Comparison of ENCODE assay signal across 21 cellular contexts in genomic region chr1:9846611-9847171, GRCh38. TPM values are rescaled to one million over a fixed set of nuclear protein-coding genes. Genes with fewer than 3 reads are reported as not detected.
DNase-seq lines count a peak whose midpoint lies in the region; ATAC-seq lines count a peak whose summit lies in the region.
"Had no signal": no experiment of that assay in that cellular context is flagged by ENCODE, and none has a peak within 500 bp of the region (broad histone marks: within the 10 kb centered on the region; RNA-seq: fewer than 3 reads in every experiment).

No MANE protein-coding gene starts in this region.

- peak overlapping the region; percentile 79 for H3K27ac ChIP-seq in cingulate gyrus (ENCODE audit: low read depth, low read length)
- H3K27ac ChIP-seq: esophagus muscularis mucosa, gastrocnemius medialis, stomach had no signal

- H3K4me3 Mint-ChIP-seq in naive thymus-derived CD8-positive, alpha-beta T cell: no peak overlapping the region
- H3K4me3 Mint-ChIP-seq: activated CD4-positive, alpha-beta T cell treated with anti-CD3 and anti-CD28 coated beads for 36 hours; type B pancreatic cell had no signal

- H3K27me3 Mint-ChIP-seq in naive thymus-derived CD8-positive, alpha-beta T cell: peaks cover 0 to 2% (median 0%) of the 10 kb centered on the region in 5 donors
- H3K27me3 Mint-ChIP-seq: activated CD4-positive, alpha-beta T cell treated with anti-CD3 and anti-CD28 coated beads for 36 hours; type B pancreatic cell had no signal

- H3K27ac Mint-ChIP-seq in naive thymus-derived CD8-positive, alpha-beta T cell: no peak overlapping the region
- H3K27ac Mint-ChIP-seq: activated CD4-positive, alpha-beta T cell treated with anti-CD3 and anti-CD28 coated beads for 36 hours had no signal

- ATAC-seq in GM18909 (IDR thresholded peaks at IDR 0.05; ENCODE audit: poor library complexity, unreplicated experiment): no peak
- ATAC-seq in esophagus mucosa: no peak
- no peak for ATAC-seq in naive thymus-derived CD8-positive, alpha-beta T cell
- ATAC-seq: activated CD4-positive, alpha-beta T cell treated with anti-CD3 and anti-CD28 coated beads for 36 hours; gastrocnemius medialis; PC-3 had no signal

- H3K9me3 Mint-ChIP-seq in naive thymus-derived CD8-positive, alpha-beta T cell: no peaks in the 10 kb centered on the region
- H3K9me3 Mint-ChIP-seq: type B pancreatic cell had no signal

- POLR2A ChIA-PET in naive thymus-derived CD8-positive, alpha-beta T cell (lab: Charles Lee): interaction anchor here (0.5 kb wide), 1 partner anchor 1186 kb away, joined by 3 read pairs; no protein-coding TSS in a partner anchor

- intact Hi-C loops in posterior vena cava (cut with DNase I): no loop called here

- peaks cover 7 to 26% (median 20%) of the 10 kb centered on the region in 4 donors for H3K4me1 Mint-ChIP-seq in naive thymus-derived CD8-positive, alpha-beta T cell

- DNase-seq in NCI-H524 (lab: John Stamatoyannopoulos, UW) (peak; percentile 40 to 55), NCI-H524 treated with DMSO at 0.1 percent for 48 hours (lab: John Stamatoyannopoulos, UW) (no peak), NCI-H69 (lab: John Stamatoyannopoulos, UW) (peak; percentile 22), posterior vena cava (ENCODE audit: low spot score) (peak; percentile 61)
- no peak for DNase-seq in naive thymus-derived CD8-positive, alpha-beta T cell
- DNase-seq: activated CD4-positive, alpha-beta T cell treated with anti-CD3 and anti-CD28 coated beads for 36 hours; activated naive CD4-positive, alpha-beta T cell treated with anti-CD3 and anti-CD28 coated beads, Interleukin-2, amount 50 U/mL, for 16 hours; activated T-cell treated with anti-CD3 and anti-CD28 coated beads, Interleukin-2, amount 50 U/mL, for 48 hours; DMS53; effector memory CD4-positive, alpha-beta T cell; gastrocnemius medialis; NCI-H748 treated with DMSO at 0.1 percent for 48 hours; PC-3; SIG-M5; stimulated activated CD4-positive, alpha-beta T cell treated with anti-CD3 and anti-CD28 coated beads, Interleukin-4, amount 100 ng/mL, for 4 hours; stomach had no signal

- no peaks in the 10 kb centered on the region for H3K36me3 Mint-ChIP-seq in naive thymus-derived CD8-positive, alpha-beta T cell
- H3K36me3 Mint-ChIP-seq: type B pancreatic cell had no signal

RNA-seq across cellular contexts. Expression of gene CLSTN1, which starts 22.9 kb away (rescaled TPM):
- 10 to 100 TPM; 59.8 to 77.9 TPM for total RNA-seq in posterior vena cava
- 121 TPM for total RNA-seq in esophagus mucosa
- total RNA-seq in naive thymus-derived CD8-positive, alpha-beta T cell: 10 to 100 TPM; 62.9 to 63.1 TPM
- 10 to 100 TPM; 10.7 to 32.3 (median 12.9) TPM for polyA plus RNA-seq in naive thymus-derived CD8-positive, alpha-beta T cell

Comparison
In these comparisons a context has a peak if more than half of its experiments do, and no peak if none do; other contexts are left out.
1. DNase-seq: peak in NCI-H524 (2 of 2), NCI-H69 (single experiment) and posterior vena cava (single experiment); none in NCI-H524 treated with DMSO at 0.1 percent for 48 hours (single experiment) and naive thymus-derived CD8-positive, alpha-beta T cell (0 of 10).